Comparison of ENCODE assay signal across 16 cellular contexts in genomic region chr2:61193670-61194561, GRCh38. TPM values are rescaled to one million over a fixed set of nuclear protein-coding genes. Genes with fewer than 3 reads are reported as not detected.
A peak's percentile ranks its signal among the peaks of the same experiment; 100 is the strongest.
DNase-seq lines count a peak whose midpoint lies in the region; ATAC-seq and TF ChIP-seq lines count a peak whose summit lies in the region.
"Had no signal": no experiment of that assay in that cellular context is flagged by ENCODE, and none has a peak within 500 bp of the region (broad histone marks: within the 10 kb centered on the region; RNA-seq: fewer than 3 reads in every experiment).

No MANE protein-coding gene starts in this region.

- H3K4me1 ChIP-seq in PC-9 (replicated peaks; ENCODE audit: insufficient read depth) = peaks cover 17% of the 10 kb centered on the region
- H3K4me1 ChIP-seq: A549 had no signal

- peak overlapping the region; percentile 21 for H3K4me2 ChIP-seq in PC-9
- H3K4me2 ChIP-seq: A549 had no signal

- no peaks in the 10 kb centered on the region for H3K9me2 ChIP-seq in PC-9 (ENCODE audit: insufficient read depth)

- no peaks in the 10 kb centered on the region for H3K27me3 ChIP-seq in PC-9 (ENCODE audit: insufficient read depth, low read depth)
- H3K27me3 ChIP-seq: tibial artery had no signal

- H3K79me2 ChIP-seq in PC-9 (ENCODE audit: low read depth) = no peaks in the 10 kb centered on the region

- no TSS peak for BruUV-seq in PC-9 (replicated peaks; lab: Mats Ljungman, UMichigan)

- peaks cover 33% of the 10 kb centered on the region for H3F3A ChIP-seq in PC-9 (ENCODE audit: insufficient read depth, low read depth)

- no peak overlapping the region for H3K4me3 ChIP-seq in PC-9
- H3K4me3 ChIP-seq: A549, tibial artery had no signal

- no peak overlapping the region for H2AFZ ChIP-seq in PC-9

- peaks cover 11% of the 10 kb centered on the region for H3K4me1 Mint-ChIP-seq in activated CD4-positive, alpha-beta T cell treated with anti-CD3 and anti-CD28 coated beads, Interleukin-2, amount 10 ng/mL, durations not matched to agents 24 days and 14 days
- H3K4me1 Mint-ChIP-seq in central memory CD8-positive, alpha-beta T cell = peaks cover 15% of the 10 kb centered on the region
- H3K4me1 Mint-ChIP-seq in stimulated activated effector memory CD8-positive, alpha-beta T cell treated with anti-CD3 and anti-CD28 coated beads, Interleukin-12 subunit alpha, Interleukin-12 subunit beta, amount 100 ng/mL, for 72 hours = no peaks in the 10 kb centered on the region
- no peaks in the 10 kb centered on the region for H3K4me1 Mint-ChIP-seq in endothelial cell (ENCODE audit: unreplicated experiment)

- H3K9me3 ChIP-seq in PC-9 (ENCODE audit: insufficient read depth, low read depth) = no peaks in the 10 kb centered on the region
- H3K9me3 ChIP-seq: A549, tibial artery had no signal

- peak overlapping the region; percentile 49 for H3K27ac Mint-ChIP-seq in activated CD4-positive, alpha-beta T cell treated with anti-CD3 and anti-CD28 coated beads, Interleukin-2, amount 10 ng/mL, durations not matched to agents 24 days and 14 days
- peak overlapping the region; percentile 29 for H3K27ac Mint-ChIP-seq in central memory CD8-positive, alpha-beta T cell (ENCODE audit: low read depth)
- H3K27ac Mint-ChIP-seq in stimulated activated effector memory CD8-positive, alpha-beta T cell treated with anti-CD3 and anti-CD28 coated beads, Interleukin-12 subunit alpha, Interleukin-12 subunit beta, amount 100 ng/mL, for 72 hours = peak overlapping the region; percentile 60
- H3K27ac Mint-ChIP-seq in endothelial cell (ENCODE audit: unreplicated experiment) = no peak overlapping the region
- H3K27ac Mint-ChIP-seq: activated T-helper 17 cell treated with anti-CD3 and anti-CD28 coated beads, Interleukin-2, amount 50 U/mL, for 72 hours had no signal

- intact Hi-C loops in activated CD4-positive, alpha-beta T cell treated with anti-CD3 and anti-CD28 coated beads, Interleukin-2, amount 10 ng/mL, durations not matched to agents 24 days and 14 days (cut with micrococcal nuclease) = no loop called here
- intact Hi-C loops in PC-9 (cut with micrococcal nuclease; ENCODE audit: unreplicated experiment) = no loop called here

- POLR2A ChIA-PET in PC-9 (lab: Charles Lee; ENCODE audit: unreplicated experiment) = interaction anchor here (0.7 kb wide), 1 partner anchor 18 kb away, joined by 5 read pairs; no protein-coding TSS in a partner anchor

- H4K20me1 ChIP-seq in PC-9 (ENCODE audit: insufficient read depth) = no peaks in the 10 kb centered on the region

- H3K9me3 Mint-ChIP-seq in activated CD4-positive, alpha-beta T cell treated with anti-CD3 and anti-CD28 coated beads, Interleukin-2, amount 10 ng/mL, durations not matched to agents 24 days and 14 days = no peaks in the 10 kb centered on the region
- no peaks in the 10 kb centered on the region for H3K9me3 Mint-ChIP-seq in central memory CD8-positive, alpha-beta T cell
- no peaks in the 10 kb centered on the region for H3K9me3 Mint-ChIP-seq in stimulated activated effector memory CD8-positive, alpha-beta T cell treated with anti-CD3 and anti-CD28 coated beads, Interleukin-12 subunit alpha, Interleukin-12 subunit beta, amount 100 ng/mL, for 72 hours
- H3K9me3 Mint-ChIP-seq in endothelial cell (ENCODE audit: unreplicated experiment) = no peaks in the 10 kb centered on the region
- H3K9me3 Mint-ChIP-seq: activated T-helper 17 cell treated with anti-CD3 and anti-CD28 coated beads, Interleukin-2, amount 50 U/mL, for 72 hours had no signal

- peaks cover 43% of the 10 kb centered on the region for H3K36me3 Mint-ChIP-seq in activated CD4-positive, alpha-beta T cell treated with anti-CD3 and anti-CD28 coated beads, Interleukin-2, amount 10 ng/mL, durations not matched to agents 24 days and 14 days (ENCODE audit: low read depth)
- H3K36me3 Mint-ChIP-seq in central memory CD8-positive, alpha-beta T cell (ENCODE audit: insufficient read depth) = peaks cover 27% of the 10 kb centered on the region
- H3K36me3 Mint-ChIP-seq in stimulated activated effector memory CD8-positive, alpha-beta T cell treated with anti-CD3 and anti-CD28 coated beads, Interleukin-12 subunit alpha, Interleukin-12 subunit beta, amount 100 ng/mL, for 72 hours = peaks cover 68% of the 10 kb centered on the region
- no peaks in the 10 kb centered on the region for H3K36me3 Mint-ChIP-seq in endothelial cell (ENCODE audit: low read depth, unreplicated experiment)

- H3K4me3 Mint-ChIP-seq in activated CD4-positive, alpha-beta T cell treated with anti-CD3 and anti-CD28 coated beads, Interleukin-2, amount 10 ng/mL, durations not matched to agents 24 days and 14 days = no peak overlapping the region
- no peak overlapping the region for H3K4me3 Mint-ChIP-seq in central memory CD8-positive, alpha-beta T cell
- H3K4me3 Mint-ChIP-seq in stimulated activated effector memory CD8-positive, alpha-beta T cell treated with anti-CD3 and anti-CD28 coated beads, Interleukin-12 subunit alpha, Interleukin-12 subunit beta, amount 100 ng/mL, for 72 hours = no peak overlapping the region
- H3K4me3 Mint-ChIP-seq in endothelial cell (ENCODE audit: unreplicated experiment) = no peak overlapping the region
- H3K4me3 Mint-ChIP-seq: activated T-helper 17 cell treated with anti-CD3 and anti-CD28 coated beads, Interleukin-2, amount 50 U/mL, for 72 hours had no signal

- peak overlapping the region; percentile 70 for H3K27ac ChIP-seq in PC-9
- H3K27ac ChIP-seq: A549, HL-60, RWPE1, tibial artery, VCaP had no signal

- TF ChIP-seq CTCF in PC-9 (conservative IDR thresholded peaks at IDR 0.05) = no peak
- TF ChIP-seq CTCF in endothelial cell (IDR thresholded peaks at IDR 0.05; ENCODE audit: unreplicated experiment) = no peak

- ATAC-seq in central memory CD8-positive, alpha-beta T cell (replicated peaks; ENCODE audit: extremely low read depth, poor library complexity, severe bottlenecking) = peak; percentile 79
- peak; percentile 61 for ATAC-seq in stimulated activated effector memory CD8-positive, alpha-beta T cell treated with anti-CD3 and anti-CD28 coated beads, Interleukin-12 subunit alpha, Interleukin-12 subunit beta, amount 100 ng/mL, for 72 hours
- no peak for ATAC-seq in GM19455 (IDR thresholded peaks at IDR 0.05; ENCODE audit: unreplicated experiment)
- ATAC-seq: activated T-helper 17 cell treated with anti-CD3 and anti-CD28 coated beads, Interleukin-2, amount 50 U/mL, for 72 hours had no signal

- CTCF ChIA-PET in PC-9 (lab: Charles Lee) = no interaction called here

- DNase-seq in activated CD4-positive, alpha-beta T cell treated with anti-CD3 and anti-CD28 coated beads, Interleukin-2, amount 10 ng/mL, durations not matched to agents 24 days and 14 days = peak; percentile 69
- DNase-seq in activated CD4-positive, alpha-beta T cell treated with anti-CD3 and anti-CD28 coated beads, Interleukin-2, amount 50 U/mL, for 1 hour = no peak
- DNase-seq in PC-9 (peak in 1 of 2 experiments; percentile 84), endothelial cell (ENCODE audit: low spot score) (no peak)
- DNase-seq in central memory CD8-positive, alpha-beta T cell (ENCODE audit: low spot score in 2 of 2) = no peak
- DNase-seq in stimulated activated effector memory CD8-positive, alpha-beta T cell treated with anti-CD3 and anti-CD28 coated beads, Interleukin-12 subunit alpha, Interleukin-12 subunit beta, amount 100 ng/mL, for 72 hours (ENCODE audit: low spot score in 2 of 2) = no peak
- no peak for DNase-seq in activated effector memory CD4-positive, alpha-beta T cell treated with anti-CD3 and anti-CD28 coated beads, Interleukin-2, amount 50 U/mL, for 16 hours
- DNase-seq: central memory CD4-positive, alpha-beta T cell; NCI-H1092 treated with DMSO at 0.1 percent for 48 hours; tibial artery had no signal

- H3K36me3 ChIP-seq in PC-9 (ENCODE audit: low read depth) = peaks cover 27% of the 10 kb centered on the region; the same call in 1 of the 2 replicates

- no peaks in the 10 kb centered on the region for H3K27me3 Mint-ChIP-seq in activated CD4-positive, alpha-beta T cell treated with anti-CD3 and anti-CD28 coated beads, Interleukin-2, amount 10 ng/mL, durations not matched to agents 24 days and 14 days
- no peaks in the 10 kb centered on the region for H3K27me3 Mint-ChIP-seq in central memory CD8-positive, alpha-beta T cell
- peaks cover 2% of the 10 kb centered on the region for H3K27me3 Mint-ChIP-seq in endothelial cell (ENCODE audit: unreplicated experiment)
- H3K27me3 Mint-ChIP-seq: activated T-helper 17 cell treated with anti-CD3 and anti-CD28 coated beads, Interleukin-2, amount 50 U/mL, for 72 hours had no signal

RNA-seq across cellular contexts. Expression of gene C2orf74, which starts 31.9 kb away (rescaled TPM):
- 5.7 and 8.7 TPM in 2 replicates for total RNA-seq in activated CD4-positive, alpha-beta T cell treated with anti-CD3 and anti-CD28 coated beads, Interleukin-2, amount 10 ng/mL, durations not matched to agents 24 days and 14 days
- total RNA-seq in PC-9 (2021) = 19.2 and 22.6 TPM in 2 replicates
- 13.6 TPM for total RNA-seq in endothelial cell (ENCODE audit: unreplicated experiment)
